In genomic region chr10:72297281-72297967, GRCh38 we compare ENCODE assay signal across 8 cellular contexts. TPM values are rescaled to one million over a fixed set of nuclear protein-coding genes. Genes with fewer than 3 reads are reported as not detected.
DNase-seq lines count a peak whose midpoint lies in the region; ATAC-seq and TF ChIP-seq lines count a peak whose summit lies in the region.

No MANE protein-coding gene starts in this region.

- no peaks in the 10 kb centered on the region for H3K27me3 ChIP-seq in heart right ventricle
- no peaks in the 10 kb centered on the region for H3K27me3 ChIP-seq in rectal smooth muscle tissue (ENCODE audit: control insufficient read depth, insufficient read depth, low read length)
- no peaks in the 10 kb centered on the region for H3K27me3 ChIP-seq in aorta (ENCODE audit: control insufficient read depth in 1 of 2, insufficient read depth in 2 of 2, low read length in 1 of 2)

- H3K9me3 Mint-ChIP-seq in activated naive CD4-positive, alpha-beta T cell treated with anti-CD3 and anti-CD28 coated beads, Interleukin-2, amount 50 U/mL, for 72 hours: peaks cover 4 to 6% of the 10 kb centered on the region in 2 donors

- WGBS in heart right ventricle, 2 donors: 5 to 8% methylated on average over 39 to 44 of the region's 44 CpGs
- 1 to 2% methylated on average over 43 to 44 of the region's 44 CpGs for WGBS in aorta, 2 donors

- no peaks in the 10 kb centered on the region for H3K9me3 ChIP-seq in heart right ventricle
- no peaks in the 10 kb centered on the region for H3K9me3 ChIP-seq in aorta (ENCODE audit: control insufficient read depth, low read length)

- H3K27ac ChIP-seq in heart right ventricle (peak overlapping the region; percentile 87 to 99 (median 90)), rectal smooth muscle tissue (ENCODE audit: low read depth, low read length) (peak overlapping the region; percentile 92), aorta (ENCODE audit: low read depth in 1 of 2, low read length in 2 of 2) (peak overlapping the region; percentile 7 to 76)

- no peak for TF ChIP-seq CTCF in heart right ventricle (IDR thresholded peaks at IDR 0.05)

- intact Hi-C loops in heart right ventricle (cut with DNase I): loop anchor here in 1 of 10 donors (1.0 kb wide), 1 partner anchor 21 kb away; no protein-coding TSS in a partner anchor
- intact Hi-C loops in aorta (cut with DNase I): no loop called here

- H3K4me1 ChIP-seq in heart right ventricle (peaks cover 0 to 35% (median 10%) of the 10 kb centered on the region in 9 donors), rectal smooth muscle tissue (ENCODE audit: control insufficient read depth, insufficient read depth, low read length) (peaks cover 12% of the 10 kb centered on the region), aorta (ENCODE audit: control insufficient read depth in 1 of 2, insufficient read depth in 2 of 2, low read length in 2 of 2) (no peaks in the 10 kb centered on the region)

- H3K4me3 ChIP-seq in heart right ventricle (peak overlapping the region; percentile 29 to 78 (median 68)), rectal smooth muscle tissue (ENCODE audit: low read length) (peak overlapping the region; percentile 83), aorta (ENCODE audit: low read length in 2 of 2) (peak overlapping the region; percentile 45 to 53)

- H3K36me3 ChIP-seq in heart right ventricle: no peaks in the 10 kb centered on the region
- no peaks in the 10 kb centered on the region for H3K36me3 ChIP-seq in rectal smooth muscle tissue (ENCODE audit: control insufficient read depth, insufficient read depth, low read length)
- no peaks in the 10 kb centered on the region for H3K36me3 ChIP-seq in aorta (ENCODE audit: control insufficient read depth in 1 of 2, insufficient read depth in 2 of 2, low read length in 1 of 2)

- ATAC-seq in HG03159 (IDR thresholded peaks at IDR 0.05; ENCODE audit: unreplicated experiment) (peak; percentile 57), SK-N-SH treated with all-trans-retinoic acid at 6 μM for 48 hours (peak; percentile 69), heart right ventricle (peak; percentile 49 to 82 (median 66)), aorta (ENCODE audit: low FRiP score) (peak; percentile 91)
- ATAC-seq in activated naive CD4-positive, alpha-beta T cell treated with anti-CD3 and anti-CD28 coated beads, Interleukin-2, amount 50 U/mL, for 72 hours: peak; percentile 60 to 67

- peak overlapping the region; percentile 100 for H3K27ac Mint-ChIP-seq in activated naive CD4-positive, alpha-beta T cell treated with anti-CD3 and anti-CD28 coated beads, Interleukin-2, amount 50 U/mL, for 72 hours

- peak; percentile 79 for DNase-seq in DMS53 (lab: John Stamatoyannopoulos, UW)
- DNase-seq in DMS53 treated with DMSO at 0.1 percent for 48 hours (lab: John Stamatoyannopoulos, UW; ENCODE audit: unreplicated experiment): no peak
- DNase-seq in activated naive CD4-positive, alpha-beta T cell treated with anti-CD3 and anti-CD28 coated beads, Interleukin-2, amount 50 U/mL, for 72 hours (ENCODE audit: low spot score in 2 of 2): peak; percentile 92 to 99
- peak; percentile 80 to 88 for DNase-seq in heart right ventricle
- peak; percentile 95 to 96 for DNase-seq in aorta

- H3K36me3 Mint-ChIP-seq in activated naive CD4-positive, alpha-beta T cell treated with anti-CD3 and anti-CD28 coated beads, Interleukin-2, amount 50 U/mL, for 72 hours: peaks cover 16 to 35% of the 10 kb centered on the region in 2 donors

- peak overlapping the region; percentile 66 for H3K9ac ChIP-seq in rectal smooth muscle tissue (ENCODE audit: low read length)

TF ChIP-seq in SK-N-SH treated with all-trans-retinoic acid at 6 μM for 48 hours, 23 proteins besides CTCF, POLR2A, EP300 and RAD21:
- no peak for TF ChIP-seq ARNTL (CRISPR knock-in tag; IDR thresholded peaks at IDR 0.05; ENCODE audit: borderline replicate concordance, low read depth)
- TF ChIP-seq ISL1 (CRISPR knock-in tag; IDR thresholded peaks at IDR 0.05): no peak
- no peak for TF ChIP-seq ZC3H10 (CRISPR knock-in tag; IDR thresholded peaks at IDR 0.05)
- no peak for TF ChIP-seq BACH2 (CRISPR knock-in tag; IDR thresholded peaks at IDR 0.05; ENCODE audit: borderline replicate concordance)
- TF ChIP-seq PPARA (CRISPR knock-in tag; IDR thresholded peaks at IDR 0.05; ENCODE audit: borderline replicate concordance): no peak

RNA-seq across cellular contexts. Expression of gene DDIT4, which starts 23.7 kb away (rescaled TPM):
- total RNA-seq in activated naive CD4-positive, alpha-beta T cell treated with anti-CD3 and anti-CD28 coated beads, Interleukin-2, amount 50 U/mL, for 72 hours: 1,000 to 10,000 TPM; 1,025 to 1,076 TPM
- total RNA-seq in heart right ventricle (100 to 1,000 TPM in 1 of 10 donors, 10 to 100 TPM in 9; 13.6 to 102 (median 30.2) TPM), aorta (100 to 1,000 TPM; 104 to 126 TPM)
- polyA plus RNA-seq in heart right ventricle (100 to 1,000 TPM in 1 of 2 donors, 10 to 100 TPM in 1; 64.7 to 135 TPM), aorta (10 to 100 TPM; 55.9 to 96.5 TPM)

RNA-seq across cellular contexts. Expression of gene DNAJB12, which starts 57.3 kb away (rescaled TPM):
- 10 to 100 TPM; 20.7 to 26.6 TPM for total RNA-seq in activated naive CD4-positive, alpha-beta T cell treated with anti-CD3 and anti-CD28 coated beads, Interleukin-2, amount 50 U/mL, for 72 hours
- total RNA-seq in heart right ventricle (10 to 100 TPM; 24.4 to 32.8 (median 28.9) TPM), aorta (10 to 100 TPM; 33.1 to 34.7 TPM)
- polyA plus RNA-seq in heart right ventricle (10 to 100 TPM; 22.6 to 27.5 TPM), aorta (10 to 100 TPM; 12.0 to 30.3 TPM)

Comparison
In these comparisons a context has a peak if more than half of its experiments do, and no peak if none do; other contexts are left out.
1. H3K27ac ChIP-seq: peak in every context shown above with its lines; median percentile 92 in rectal smooth muscle tissue; 90 in heart right ventricle; 42 in aorta.
2. RNA of gene DDIT4, which starts 23.7 kb away (total RNA-seq): 1,025 to 1,076 TPM in activated naive CD4-positive, alpha-beta T cell treated with anti-CD3 and anti-CD28 coated beads, Interleukin-2, amount 50 U/mL, for 72 hours; 104 to 126 TPM in aorta and 13.6 to 102 TPM in heart right ventricle; every median in the first group is over 4 times any median in the second.
3. Peak in every context shown above with its lines, with median percentiles within 50 percentile points of each other: ATAC-seq and H3K4me3 ChIP-seq.